In the genomic region with DNA sequence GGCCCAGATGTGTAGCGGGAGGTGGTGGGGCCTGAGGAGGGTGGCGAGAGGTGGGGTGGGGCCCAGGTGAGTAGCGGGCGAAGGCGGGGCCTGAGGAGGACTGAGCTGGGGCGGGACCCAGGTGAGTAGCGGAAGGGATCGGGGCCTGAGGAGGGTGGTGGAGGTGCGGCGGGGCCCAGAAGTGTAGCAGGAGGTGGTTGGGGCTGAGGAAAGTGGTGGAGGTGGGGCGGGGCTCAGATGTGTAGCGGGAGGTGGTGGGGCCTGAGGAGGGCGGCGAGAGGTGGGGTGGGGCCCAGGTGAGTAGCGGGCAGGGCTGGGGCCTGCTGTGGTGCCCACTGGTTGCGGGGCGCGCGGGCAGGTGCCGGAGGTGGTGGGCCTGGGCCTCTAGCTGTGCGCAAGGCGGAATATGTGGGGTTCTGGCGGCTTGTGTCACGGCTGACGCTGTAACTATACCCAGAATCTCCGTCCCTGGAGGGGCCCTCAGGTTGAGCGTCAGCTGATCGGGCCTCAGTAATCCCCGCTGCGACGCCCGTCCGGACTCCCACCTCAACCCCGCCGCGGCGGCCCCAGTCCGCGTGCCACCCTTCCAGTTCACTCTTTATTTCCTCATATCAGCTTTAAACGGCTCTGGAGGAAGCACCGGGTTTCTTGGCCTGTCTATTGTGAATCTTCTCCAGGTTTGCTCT, we compare ENCODE assay signal across 8 cellular contexts. TPM values are rescaled to one million over a fixed set of nuclear protein-coding genes. Genes with fewer than 3 reads are reported as not detected.
DNase-seq lines count a peak whose midpoint lies in the region; ATAC-seq, FAIRE-seq and TF ChIP-seq lines count a peak whose summit lies in the region.

No MANE protein-coding gene starts in this region.

- H3K27ac ChIP-seq in endodermal cell (ENCODE audit: low read depth, low read length), result peak overlapping the region; percentile 25
- H3K27ac ChIP-seq in muscle layer of colon (ENCODE audit: low read depth, low read length), result peak overlapping the region; percentile 80

- H3K4me1 ChIP-seq in endodermal cell (ENCODE audit: control insufficient read depth, insufficient read depth, low read length), result no peaks in the 10 kb centered on the region
- H3K4me1 ChIP-seq in muscle layer of colon (ENCODE audit: insufficient read depth, low read length), result peaks cover 14% of the 10 kb centered on the region

- peak; percentile 13 for ATAC-seq in HG02938 (IDR thresholded peaks at IDR 0.05; ENCODE audit: unreplicated experiment)
- no peak for ATAC-seq in HG03469 (IDR thresholded peaks at IDR 0.05; ENCODE audit: unreplicated experiment)

- no peaks in the 10 kb centered on the region for H3K27me3 Mint-ChIP-seq in T-helper 2 cell treated with Interferon-gamma antibody and Interleukin-4, amounts not matched to agents 5 μg/mL and 100 μg/mL, for 36 hours (ENCODE audit: low read depth)
- no peaks in the 10 kb centered on the region for H3K27me3 Mint-ChIP-seq in endodermal cell (ENCODE audit: insufficient read depth)

- no peak for FAIRE-seq in GM12892 (lab: Jason Lieb, UNC)

- peaks cover 12% of the 10 kb centered on the region for H3K36me3 Mint-ChIP-seq in T-helper 2 cell treated with Interferon-gamma antibody and Interleukin-4, amounts not matched to agents 5 μg/mL and 100 μg/mL, for 36 hours (ENCODE audit: low read depth)
- H3K36me3 Mint-ChIP-seq in endodermal cell (ENCODE audit: low read depth), result peaks cover 23% of the 10 kb centered on the region

- H3K27me3 ChIP-seq in endodermal cell (ENCODE audit: control insufficient read depth, insufficient read depth, low read length, poor library complexity, severe bottlenecking) (no peaks in the 10 kb centered on the region), muscle layer of colon (ENCODE audit: control insufficient read depth in 1 of 2, insufficient read depth in 2 of 2, low read length in 2 of 2) (no peaks in the 10 kb centered on the region)

- 13 to 57% methylated on average over 11 to 41 of the region's 41 CpGs for WGBS in endodermal cell (ENCODE audit: insufficient coverage in 1 of 2, insufficient read length in 1 of 2), 2 experiments

- TF ChIP-seq CTCF in endodermal cell (conservative IDR thresholded peaks at IDR 0.05), result no peak

- peak overlapping the region; percentile 99 for H3K27ac Mint-ChIP-seq in T-helper 2 cell treated with Interferon-gamma antibody and Interleukin-4, amounts not matched to agents 5 μg/mL and 100 μg/mL, for 36 hours
- H3K27ac Mint-ChIP-seq in endodermal cell, result peak overlapping the region; percentile 82

- no peaks in the 10 kb centered on the region for H3K9me3 ChIP-seq in endodermal cell (ENCODE audit: control insufficient read depth, low read length)
- no peaks in the 10 kb centered on the region for H3K9me3 ChIP-seq in muscle layer of colon (ENCODE audit: low read length)

- H3K4me3 ChIP-seq in endodermal cell (ENCODE audit: low read length) (peak overlapping the region; percentile 92), muscle layer of colon (ENCODE audit: low read depth in 1 of 2, low read length in 2 of 2) (peak overlapping the region; percentile 72 to 78)

- no peak for TF ChIP-seq POLR2A in GM12892 (IDR thresholded peaks at IDR 0.05; ENCODE audit: low read depth, low read length)

- H3K9ac ChIP-seq in endodermal cell (ENCODE audit: extremely low read depth, low read length, poor library complexity, severe bottlenecking) (no peak overlapping the region), muscle layer of colon (ENCODE audit: low read length) (peak overlapping the region; percentile 27)

- DNase-seq in T-helper 2 cell treated with Interferon-gamma antibody and Interleukin-4, amounts not matched to agents 5 μg/mL and 100 μg/mL, for 36 hours (ENCODE audit: low spot score), result no peak
- no peak for DNase-seq in T-helper 2 cell
- peak; percentile 25 for DNase-seq in RPMI8226
- no peak for DNase-seq in endodermal cell
- DNase-seq in GM12892 (ENCODE audit: insufficient read length), result no peak

- H3K4me1 Mint-ChIP-seq in T-helper 2 cell treated with Interferon-gamma antibody and Interleukin-4, amounts not matched to agents 5 μg/mL and 100 μg/mL, for 36 hours (ENCODE audit: low read depth), result peaks cover 30% of the 10 kb centered on the region
- peaks cover 14% of the 10 kb centered on the region for H3K4me1 Mint-ChIP-seq in endodermal cell

- peaks cover 33% of the 10 kb centered on the region for H3K36me3 ChIP-seq in endodermal cell (ENCODE audit: control insufficient read depth, insufficient read depth, low read length)
- peaks cover 29% of the 10 kb centered on the region for H3K36me3 ChIP-seq in muscle layer of colon (ENCODE audit: insufficient read depth, low read length)

- peak overlapping the region; percentile 98 for H3K4me3 Mint-ChIP-seq in T-helper 2 cell treated with Interferon-gamma antibody and Interleukin-4, amounts not matched to agents 5 μg/mL and 100 μg/mL, for 36 hours
- peak overlapping the region; percentile 89 for H3K4me3 Mint-ChIP-seq in endodermal cell

- no peaks in the 10 kb centered on the region for H3K9me3 Mint-ChIP-seq in T-helper 2 cell treated with Interferon-gamma antibody and Interleukin-4, amounts not matched to agents 5 μg/mL and 100 μg/mL, for 36 hours
- no peaks in the 10 kb centered on the region for H3K9me3 Mint-ChIP-seq in endodermal cell

RNA-seq across cellular contexts. Expression of gene SF3B6, which starts 0.9 kb away (rescaled TPM):
- total RNA-seq in endodermal cell, result 100 to 1,000 TPM; 109 to 131 TPM
- polyA plus RNA-seq in endodermal cell (2013, experiment 1 of 2), result 151 TPM
- polyA plus RNA-seq in endodermal cell (2013, experiment 2 of 2), result 143 TPM
- polyA plus RNA-seq in GM12892 (2012; ENCODE audit: missing spikeins), result 245 TPM

RNA-seq across cellular contexts. Expression of gene TP53I3, which starts 7.6 kb away (rescaled TPM):
- 10 to 100 TPM; 11.6 to 23.2 TPM for total RNA-seq in endodermal cell
- polyA plus RNA-seq in endodermal cell (2013, experiment 1 of 2), result 26.5 TPM
- 22.8 TPM for polyA plus RNA-seq in endodermal cell (2013, experiment 2 of 2)
- 8.5 TPM for polyA plus RNA-seq in GM12892 (2012; ENCODE audit: missing spikeins)

RNA-seq across cellular contexts. Expression of gene FKBP1B, which starts 27.5 kb away (rescaled TPM):
- 10 to 100 TPM; 35.3 to 39.0 TPM for total RNA-seq in endodermal cell
- polyA plus RNA-seq in endodermal cell (2013, experiment 1 of 2), result 39.3 TPM
- 36.3 TPM for polyA plus RNA-seq in endodermal cell (2013, experiment 2 of 2)
- 0.59 TPM for polyA plus RNA-seq in GM12892 (2012; ENCODE audit: missing spikeins)

RNA-seq across cellular contexts. Expression of gene WDCP, which starts 29.8 kb away (rescaled TPM):
- 10 to 100 TPM; 18.2 to 24.1 TPM for total RNA-seq in endodermal cell
- polyA plus RNA-seq in endodermal cell (2013, experiment 1 of 2), result 16.7 TPM
- 16.2 TPM for polyA plus RNA-seq in endodermal cell (2013, experiment 2 of 2)
- 6.6 TPM for polyA plus RNA-seq in GM12892 (2012; ENCODE audit: missing spikeins)

RNA-seq across cellular contexts. Expression of gene PFN4, which starts 46.1 kb away (rescaled TPM):
- under 1 TPM in 1 of 2 donors, not detected in 1; 0.73 TPM for total RNA-seq in endodermal cell
- polyA plus RNA-seq in endodermal cell (2013, experiment 1 of 2), result 0.57 TPM
- polyA plus RNA-seq in endodermal cell (2013, experiment 2 of 2), result 0.33 TPM
- 0.61 TPM for polyA plus RNA-seq in GM12892 (2012; ENCODE audit: missing spikeins)
